Comparison of ENCODE assay signal across 3 cellular contexts in genomic region chr1:14100444-14100843, GRCh38.
"Had no signal": no experiment of that assay in that cellular context is flagged by ENCODE, and none has a peak within 500 bp of the region (broad histone marks: within the 10 kb centered on the region; RNA-seq: fewer than 3 reads in every experiment).

No MANE protein-coding gene starts in this region.

- H3K4me3 ChIP-seq: GM12878 had no signal

- ATAC-seq: GM12878 had no signal

- DNase-seq: GDM1, GF-D8 had no signal
